Comparison of ENCODE assay signal across 9 cellular contexts in the genomic region with DNA sequence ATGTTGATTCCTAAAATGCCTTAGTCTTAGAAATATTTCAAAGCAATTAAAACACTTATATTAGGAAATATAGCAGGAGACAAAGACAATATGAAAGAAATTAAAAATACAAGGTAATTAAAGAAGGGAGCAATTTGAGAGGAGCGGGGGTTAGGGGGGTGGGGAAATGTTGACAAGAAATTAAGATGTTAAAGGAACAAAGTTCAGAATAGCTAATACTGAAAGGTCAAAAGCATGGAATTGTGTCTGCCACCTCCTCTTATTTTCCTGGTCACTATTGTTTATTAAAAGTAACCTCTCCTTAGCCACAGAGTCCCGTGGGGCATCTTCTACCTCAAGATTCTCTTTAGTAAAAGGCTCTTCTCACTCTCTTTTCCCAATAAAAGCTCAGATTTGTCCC.
"Had no signal": no experiment of that assay in that cellular context is flagged by ENCODE, and none has a peak within 500 bp of the region (broad histone marks: within the 10 kb centered on the region; RNA-seq: fewer than 3 reads in every experiment).

No MANE protein-coding gene starts in this region.

- H3K9ac ChIP-seq: GM23248 had no signal

- H3K4me3 Mint-ChIP-seq: HFFc6 had no signal

- H2AFZ ChIP-seq: GM23248 had no signal

- H3K36me3 ChIP-seq: HAP-1 had no signal

- H3K4me3 ChIP-seq: GM23248, HAP-1, K562 had no signal

- FAIRE-seq: K562 had no signal

- H3K27ac Mint-ChIP-seq: HFFc6 had no signal

- ATAC-seq: HCT116, K562 had no signal

- H3K27ac ChIP-seq: GM23248, HL-60 had no signal

- H3K9me3 ChIP-seq: HAP-1 had no signal

- DNase-seq: GM23248, GOT3, H7, HFFc6, IMR-90 had no signal
